ENCODE assay signal across 20 cellular contexts in genomic region chr5:32420506-32420905, GRCh38. TPM values are rescaled to one million over a fixed set of nuclear protein-coding genes. Genes with fewer than 3 reads are reported as not detected.
DNase-seq lines count a peak whose midpoint lies in the region; ATAC-seq and TF ChIP-seq lines count a peak whose summit lies in the region.
"Had no signal": no experiment of that assay in that cellular context is flagged by ENCODE, and none has a peak within 500 bp of the region (broad histone marks: within the 10 kb centered on the region; RNA-seq: fewer than 3 reads in every experiment).

No MANE protein-coding gene starts in this region.

- ATAC-seq in psoas muscle = peak in 3 of 4 donors; percentile 37 to 60 (median 55)
- ATAC-seq: CD8-positive, alpha-beta T cell; PC-3 had no signal

- H3K36me3 Mint-ChIP-seq in CD4-positive, alpha-beta memory T cell = peaks cover 24 to 39% of the 10 kb centered on the region in 2 donors

- H3K4me1 Mint-ChIP-seq in CD4-positive, alpha-beta memory T cell = peaks cover 25 to 55% (median 39%) of the 10 kb centered on the region in 4 donors

- peaks cover 29% of the 10 kb centered on the region for H3K36me3 ChIP-seq in HAP-1 (replicated peaks)
- peaks cover 15 to 58% of the 10 kb centered on the region in 2 experiments for H3K36me3 ChIP-seq in SK-N-SH (replicated peaks in 1 of 2; ENCODE audit: control insufficient read depth in 1 of 2, insufficient read depth in 2 of 2, low read length in 1 of 2)
- peaks cover 0 to 39% of the 10 kb centered on the region in 2 donors for H3K36me3 ChIP-seq in psoas muscle (ENCODE audit: insufficient read depth in 1 of 2, low read depth in 1 of 2)
- peaks cover 11% of the 10 kb centered on the region for H3K36me3 ChIP-seq in CD4-positive, alpha-beta memory T cell (ENCODE audit: insufficient read depth, low read length)

- H3K4me3 Mint-ChIP-seq in CD4-positive, alpha-beta memory T cell = no peak overlapping the region
- H3K4me3 Mint-ChIP-seq: CD8-positive, alpha-beta T cell had no signal

- H4K20me1 ChIP-seq in SK-N-SH (ENCODE audit: insufficient read depth) = peaks cover 57% of the 10 kb centered on the region

- H3K4me3 ChIP-seq in HAP-1 (no peak overlapping the region), SK-N-SH (ENCODE audit: low read depth in 2 of 2, low read length in 1 of 2) (no peak overlapping the region), fibroblast of the aortic adventitia (ENCODE audit: low read depth, low read length) (no peak overlapping the region), psoas muscle (no peak overlapping the region)
- no peak overlapping the region for H3K4me3 ChIP-seq in CD4-positive, alpha-beta memory T cell (ENCODE audit: low read length in 2 of 2)
- H3K4me3 ChIP-seq: adrenal gland had no signal

- in situ Hi-C loops in HAP-1 (cut with MboI; ENCODE audit: low sequenced_read_pairs) = no loop called here

- TF ChIP-seq CTCF in SK-N-SH (IDR thresholded peaks at IDR 0.05) (no peak), fibroblast of the aortic adventitia (IDR thresholded peaks at IDR 0.05; ENCODE audit: insufficient read depth, low read length) (no peak), psoas muscle (IDR thresholded peaks at IDR 0.05) (no peak)

- H3K27ac Mint-ChIP-seq in CD4-positive, alpha-beta memory T cell = peak overlapping the region in 3 of 7 donors; percentile 8 to 57 (median 42)
- H3K27ac Mint-ChIP-seq: CD8-positive, alpha-beta T cell had no signal

- no peaks in the 10 kb centered on the region for H3K9me3 Mint-ChIP-seq in CD4-positive, alpha-beta memory T cell
- H3K9me3 Mint-ChIP-seq: CD8-positive, alpha-beta T cell had no signal

- H3K4me1 ChIP-seq in HAP-1 (peaks cover 10% of the 10 kb centered on the region), SK-N-SH (ENCODE audit: control insufficient read depth in 1 of 2, insufficient read depth in 2 of 2, low read depth in 1 of 2, low read length in 1 of 2) (peaks cover 8 to 11% of the 10 kb centered on the region in 2 experiments; a peak in 3 of 4 replicates), psoas muscle (peaks cover 32% of the 10 kb centered on the region)
- peaks cover 24% of the 10 kb centered on the region for H3K4me1 ChIP-seq in CD4-positive, alpha-beta memory T cell (ENCODE audit: insufficient read depth, low read length)

- peaks cover 15% of the 10 kb centered on the region for H3F3A ChIP-seq in SK-N-SH (replicated peaks; ENCODE audit: insufficient read depth)

- H3K27me3 Mint-ChIP-seq in CD4-positive, alpha-beta memory T cell = no peaks in the 10 kb centered on the region

- H3K79me2 ChIP-seq in SK-N-SH (ENCODE audit: insufficient read depth) = peaks cover 99% of the 10 kb centered on the region

- CTCF ChIA-PET in SK-N-SH (lab: Yijun Ruan, JAX) = interaction anchor here (2.0 kb wide), 1 partner anchor 170 kb away, joined by 5 read pairs; no protein-coding TSS in a partner anchor
- CTCF ChIA-PET in CD4-positive, alpha-beta memory T cell (lab: Charles Lee; ENCODE audit: partially characterized antibody) = interaction anchor here (1.2 kb wide), 1 partner anchor 165 kb away, joined by 3 read pairs; the partner anchor contains the start of gene SUB1

- H3K27ac ChIP-seq in SK-N-SH (ENCODE audit: low read depth in 2 of 2, low read length in 1 of 2) = peak overlapping the region in 1 of 2 experiments; percentile 11; a peak in 1 of 4 replicates
- H3K27ac ChIP-seq in psoas muscle = no peak overlapping the region
- H3K27ac ChIP-seq in CD4-positive, alpha-beta memory T cell (ENCODE audit: low read depth, low read length) = no peak overlapping the region
- H3K27ac ChIP-seq: adrenal gland had no signal

- TF ChIP-seq RAD21 in SK-N-SH (IDR thresholded peaks at IDR 0.05; ENCODE audit: low read length) = no peak

- no peak overlapping the region for H3K4me2 ChIP-seq in SK-N-SH

- DNase-seq in HAP-1 (ENCODE audit: low spot score in 2 of 2) (peak; percentile 39 to 63), SK-N-SH (peak; percentile 28), fibroblast of the aortic adventitia (ENCODE audit: low read depth) (peak; percentile 35), psoas muscle (no peak), NCI-H345 (lab: John Stamatoyannopoulos, UW) (no peak)
- no peak for DNase-seq in CD4-positive, alpha-beta memory T cell
- DNase-seq in activated T-cell treated with anti-CD3 and anti-CD28 coated beads, Interleukin-2, amount 50 U/mL, for 48 hours = no peak
- DNase-seq: activated CD4-positive, CD25-positive, alpha-beta regulatory T cell; activated T-cell treated with anti-CD3 and anti-CD28 coated beads for 4 hours; adrenal gland; CD8-positive, alpha-beta T cell; GOT3; islet precursor cell; KBM-7; NCI-H1417 treated with DMSO at 0.1 percent for 48 hours; PC-3; retina; stimulated activated CD4-positive, alpha-beta T cell treated with anti-CD3 and anti-CD28 coated beads, Interleukin-4, amount 100 ng/mL, for 4 hours; stimulated activated naive CD4-positive, alpha-beta T cell; T-helper 1 cell had no signal

- WGBS in SK-N-SH (ENCODE audit: low lambda C conversion rate) = 32% methylated on average over 1 of the region's 1 CpG
- 29 to 37% (median 34%) methylated on average over 1 of the region's 1 CpG for WGBS in psoas muscle, 3 donors

- no peak overlapping the region for H3K9ac ChIP-seq in SK-N-SH

- TF ChIP-seq EP300 in SK-N-SH (IDR thresholded peaks at IDR 0.05; ENCODE audit: borderline replicate concordance in 1 of 2, low read depth in 1 of 2, low read length in 1 of 2) = no peak

- no peaks in the 10 kb centered on the region for H3K9me2 ChIP-seq in SK-N-SH

- intact Hi-C loops in psoas muscle (cut with DNase I) = no loop called here
- intact Hi-C loops in CD4-positive, alpha-beta memory T cell (cut with micrococcal nuclease) = loop anchor here (2.0 kb wide), 1 partner anchor 16 kb away; no protein-coding TSS in a partner anchor

- no peaks in the 10 kb centered on the region for H3K9me3 ChIP-seq in HAP-1
- no peaks in the 10 kb centered on the region for H3K9me3 ChIP-seq in SK-N-SH
- no peaks in the 10 kb centered on the region for H3K9me3 ChIP-seq in psoas muscle
- no peaks in the 10 kb centered on the region for H3K9me3 ChIP-seq in CD4-positive, alpha-beta memory T cell (ENCODE audit: control insufficient read depth in 1 of 2, low read length in 2 of 2)
- H3K9me3 ChIP-seq: adrenal gland had no signal

- POLR2A ChIA-PET in SK-N-SH (lab: Yijun Ruan, JAX) = no interaction called here
- POLR2A ChIA-PET in CD4-positive, alpha-beta memory T cell (lab: Charles Lee; ENCODE audit: partially characterized antibody) = interaction anchor here (1.2 kb wide), 1 partner anchor 24 kb away, joined by 3 read pairs; the partner anchor contains the start of gene ZFR

- no peaks in the 10 kb centered on the region for H3K27me3 ChIP-seq in HAP-1 (ENCODE audit: low read depth)
- H3K27me3 ChIP-seq in SK-N-SH (ENCODE audit: insufficient read depth) = no peaks in the 10 kb centered on the region
- H3K27me3 ChIP-seq in psoas muscle (ENCODE audit: insufficient read depth in 3 of 3, low read length in 2 of 3) = no peaks in the 10 kb centered on the region
- no peaks in the 10 kb centered on the region for H3K27me3 ChIP-seq in CD4-positive, alpha-beta memory T cell (ENCODE audit: insufficient read depth, low read length)
- H3K27me3 ChIP-seq: adrenal gland had no signal

- no peak overlapping the region for H2AFZ ChIP-seq in SK-N-SH (ENCODE audit: low read depth)

TF ChIP-seq in SK-N-SH, 30 proteins besides CTCF, POLR2A, EP300 and RAD21:
- TF ChIP-seq GABPA (IDR thresholded peaks at IDR 0.05; ENCODE audit: low read depth) (no peak), JUND (IDR thresholded peaks at IDR 0.05) (0 out of 2 replicates have a peak, but pooled peaks have one; percentile 6), RCOR1 (IDR thresholded peaks at IDR 0.05; ENCODE audit: low read length) (no peak), USF1 (IDR thresholded peaks at IDR 0.05; ENCODE audit: borderline replicate concordance, low read depth) (no peak), TCF12 (IDR thresholded peaks at IDR 0.05) (peak; percentile 54), MAX (IDR thresholded peaks at IDR 0.05; ENCODE audit: low read depth) (no peak)

RNA-seq across cellular contexts. Expression of gene ZFR, which starts 24.0 kb away (rescaled TPM):
- polyA plus RNA-seq in SK-N-SH (2012; rRNA removed) = 24.6 and 38.0 TPM in 2 replicates
- polyA plus RNA-seq in SK-N-SH (2012; cell fraction: cytosol; rRNA removed) = 32.0 and 33.7 TPM in 2 replicates
- 22.3 and 52.5 TPM in 2 replicates for polyA plus RNA-seq in SK-N-SH (2012; cell fraction: nucleus; rRNA removed)
- 61.2 and 118 TPM in 2 replicates for total RNA-seq in fibroblast of the aortic adventitia (ENCODE audit: low replicate concordance)
- 10 to 100 TPM; 53.1 to 73.5 (median 68.8) TPM for total RNA-seq in psoas muscle
- 10 to 100 TPM; 31.7 to 76.5 (median 38.7) TPM for polyA plus RNA-seq in psoas muscle
- 10 to 100 TPM; 60.1 to 65.4 TPM for total RNA-seq in CD4-positive, alpha-beta memory T cell
- polyA plus RNA-seq in CD4-positive, alpha-beta memory T cell = 100 to 1,000 TPM in 1 of 2 donors, 10 to 100 TPM in 1; 79.2 to 102 TPM

Comparison
In these comparisons a context has a peak if more than half of its experiments do, and no peak if none do; other contexts are left out.
1. DNase-seq: peak in HAP-1 (2 of 2), SK-N-SH (single experiment) and fibroblast of the aortic adventitia (single experiment); none in psoas muscle (0 of 2), CD4-positive, alpha-beta memory T cell (0 of 5), NCI-H345 (single experiment) and activated T-cell treated with anti-CD3 and anti-CD28 coated beads, Interleukin-2, amount 50 U/mL, for 48 hours (0 of 2).